ENCODE assay signal across 8 cellular contexts in genomic region chr1:54229281-54229891, GRCh38. TPM values are rescaled to one million over a fixed set of nuclear protein-coding genes. Genes with fewer than 3 reads are reported as not detected.
DNase-seq lines count a peak whose midpoint lies in the region; ATAC-seq lines count a peak whose summit lies in the region.

No MANE protein-coding gene starts in this region.

- CTCF ChIA-PET in activated CD4-positive, alpha-beta T cell treated with anti-CD3 and anti-CD28 coated beads for 36 hours (lab: Charles Lee), result no interaction called here

- no peaks in the 10 kb centered on the region for H3K9me3 Mint-ChIP-seq in activated CD4-positive, alpha-beta T cell treated with anti-CD3 and anti-CD28 coated beads for 36 hours (ENCODE audit: low read depth)
- no peaks in the 10 kb centered on the region for H3K9me3 Mint-ChIP-seq in stimulated activated effector memory CD8-positive, alpha-beta T cell treated with anti-CD3 and anti-CD28 coated beads, Interleukin-12 subunit alpha, Interleukin-12 subunit beta, amount 100 ng/mL, for 72 hours

- no peak overlapping the region for H3K4me3 Mint-ChIP-seq in activated CD4-positive, alpha-beta T cell treated with anti-CD3 and anti-CD28 coated beads for 36 hours
- H3K4me3 Mint-ChIP-seq in stimulated activated effector memory CD8-positive, alpha-beta T cell treated with anti-CD3 and anti-CD28 coated beads, Interleukin-12 subunit alpha, Interleukin-12 subunit beta, amount 100 ng/mL, for 72 hours, result peak overlapping the region; percentile 53

- H3K27me3 Mint-ChIP-seq in activated CD4-positive, alpha-beta T cell treated with anti-CD3 and anti-CD28 coated beads for 36 hours, result no peaks in the 10 kb centered on the region

- H3K4me1 Mint-ChIP-seq in activated CD4-positive, alpha-beta T cell treated with anti-CD3 and anti-CD28 coated beads for 36 hours, result peaks cover 24% of the 10 kb centered on the region
- H3K4me1 Mint-ChIP-seq in stimulated activated effector memory CD8-positive, alpha-beta T cell treated with anti-CD3 and anti-CD28 coated beads, Interleukin-12 subunit alpha, Interleukin-12 subunit beta, amount 100 ng/mL, for 72 hours, result peaks cover 42% of the 10 kb centered on the region

- POLR2A ChIA-PET in activated CD4-positive, alpha-beta T cell treated with anti-CD3 and anti-CD28 coated beads for 36 hours (lab: Charles Lee), result no interaction called here

- peaks cover 3% of the 10 kb centered on the region for H3K36me3 Mint-ChIP-seq in activated CD4-positive, alpha-beta T cell treated with anti-CD3 and anti-CD28 coated beads for 36 hours (ENCODE audit: low read depth)
- H3K36me3 Mint-ChIP-seq in stimulated activated effector memory CD8-positive, alpha-beta T cell treated with anti-CD3 and anti-CD28 coated beads, Interleukin-12 subunit alpha, Interleukin-12 subunit beta, amount 100 ng/mL, for 72 hours, result peaks cover 56% of the 10 kb centered on the region

- peak; percentile 48 for ATAC-seq in activated CD4-positive, alpha-beta T cell treated with anti-CD3 and anti-CD28 coated beads for 36 hours
- ATAC-seq in left cardiac atrium, result peak; percentile 27 to 47
- ATAC-seq in stimulated activated effector memory CD8-positive, alpha-beta T cell treated with anti-CD3 and anti-CD28 coated beads, Interleukin-12 subunit alpha, Interleukin-12 subunit beta, amount 100 ng/mL, for 72 hours, result peak; percentile 51
- ATAC-seq in GM19397 (IDR thresholded peaks at IDR 0.05; ENCODE audit: unreplicated experiment), result no peak

- DNase-seq in activated CD4-positive, alpha-beta T cell treated with anti-CD3 and anti-CD28 coated beads for 36 hours, result peak; percentile 54
- DNase-seq in activated CD4-positive, alpha-beta T cell treated with anti-CD3 and anti-CD28 coated beads, Interleukin-2, amount 50 U/mL, for 1 hour, result no peak
- DNase-seq in activated CD4-positive, alpha-beta T cell treated with anti-CD3 and anti-CD28 coated beads for 48 hours, result peak; percentile 64
- DNase-seq in left cardiac atrium (no peak), cerebellar cortex (ENCODE audit: low spot score) (no peak), RPMI8226 (no peak)
- DNase-seq in stimulated activated effector memory CD8-positive, alpha-beta T cell treated with anti-CD3 and anti-CD28 coated beads, Interleukin-12 subunit alpha, Interleukin-12 subunit beta, amount 100 ng/mL, for 72 hours (ENCODE audit: low spot score in 2 of 2), result no peak

- peak overlapping the region; percentile 80 for H3K27ac Mint-ChIP-seq in activated CD4-positive, alpha-beta T cell treated with anti-CD3 and anti-CD28 coated beads for 36 hours
- H3K27ac Mint-ChIP-seq in stimulated activated effector memory CD8-positive, alpha-beta T cell treated with anti-CD3 and anti-CD28 coated beads, Interleukin-12 subunit alpha, Interleukin-12 subunit beta, amount 100 ng/mL, for 72 hours, result peak overlapping the region; percentile 86

- intact Hi-C loops in activated CD4-positive, alpha-beta T cell treated with anti-CD3 and anti-CD28 coated beads for 36 hours (cut with DNase I, micrococcal nuclease), result loop anchor here in 1 of 2 experiments (5.0 kb wide), 1 partner anchor 173 kb away; no protein-coding TSS in a partner anchor
- intact Hi-C loops in left cardiac atrium (cut with DNase I), result loop anchor here in 1 of 2 donors (10.0 kb wide), 1 partner anchor 175 kb away; the partner anchor contains the start of gene SSBP3

RNA-seq across cellular contexts. Expression of gene MRPL37, which starts 29.4 kb away (rescaled TPM):
- 100 to 1,000 TPM; 177 to 189 TPM for total RNA-seq in activated CD4-positive, alpha-beta T cell treated with anti-CD3 and anti-CD28 coated beads for 36 hours
- 10 to 100 TPM; 54.7 to 64.2 TPM for total RNA-seq in left cardiac atrium

RNA-seq across cellular contexts. Expression of gene CYB5RL, which starts 29.6 kb away (rescaled TPM):
- 10 to 100 TPM; 13.1 to 13.5 TPM for total RNA-seq in activated CD4-positive, alpha-beta T cell treated with anti-CD3 and anti-CD28 coated beads for 36 hours
- 1 to 10 TPM; 4.4 to 7.2 TPM for total RNA-seq in left cardiac atrium

Comparison
In these comparisons a context has a peak if more than half of its experiments do, and no peak if none do; other contexts are left out.
1. DNase-seq: peak in activated CD4-positive, alpha-beta T cell treated with anti-CD3 and anti-CD28 coated beads for 36 hours (single experiment) and activated CD4-positive, alpha-beta T cell treated with anti-CD3 and anti-CD28 coated beads for 48 hours (single experiment); none in activated CD4-positive, alpha-beta T cell treated with anti-CD3 and anti-CD28 coated beads, Interleukin-2, amount 50 U/mL, for 1 hour (single experiment), left cardiac atrium (single experiment), stimulated activated effector memory CD8-positive, alpha-beta T cell treated with anti-CD3 and anti-CD28 coated beads, Interleukin-12 subunit alpha, Interleukin-12 subunit beta, amount 100 ng/mL, for 72 hours (0 of 2), cerebellar cortex (single experiment) and RPMI8226 (single experiment).